9 cellular contexts compared by ENCODE assay signal in the genomic region with DNA sequence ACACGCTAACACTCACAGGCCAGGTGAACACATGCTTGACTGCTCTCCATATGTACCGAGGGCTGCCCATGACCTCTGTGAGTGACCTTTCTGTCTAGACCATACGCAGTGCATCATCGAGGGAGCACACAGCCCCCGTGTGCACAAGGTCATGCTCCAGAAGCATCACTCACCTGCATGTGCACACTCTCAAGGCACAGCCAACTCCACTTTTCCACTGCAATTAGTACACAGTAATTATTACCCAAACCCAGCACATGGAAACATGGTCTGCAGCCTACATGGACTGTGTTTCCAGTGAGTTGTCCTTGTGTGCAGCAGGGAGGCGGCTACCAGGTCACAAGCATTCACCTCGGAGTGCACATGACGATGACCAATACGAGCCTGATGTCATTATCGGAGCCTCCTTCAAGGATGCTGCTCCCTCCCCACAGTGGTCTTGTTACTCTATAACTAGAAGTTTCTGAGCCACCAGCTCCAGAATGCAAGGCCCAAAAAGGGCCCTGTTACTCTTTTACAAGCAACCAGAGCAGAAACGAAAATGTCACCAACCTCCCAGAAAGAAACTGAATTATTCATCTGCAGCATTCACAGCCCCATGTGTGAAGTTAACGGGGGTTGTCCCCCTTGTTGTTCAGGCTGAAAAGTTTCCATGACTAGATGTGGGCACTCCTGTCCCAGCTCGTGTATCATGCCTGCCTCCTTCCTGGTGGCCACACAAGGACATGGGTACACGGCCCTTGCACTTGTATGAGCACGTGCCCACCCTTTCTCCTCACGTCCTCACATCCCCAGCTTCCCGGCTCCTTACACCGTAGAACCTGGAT. TPM values are rescaled to one million over a fixed set of nuclear protein-coding genes. Genes with fewer than 3 reads are reported as not detected.
A peak's percentile ranks its signal among the peaks of the same experiment; 100 is the strongest.
DNase-seq lines count a peak whose midpoint lies in the region; ATAC-seq lines count a peak whose summit lies in the region.
"Had no signal": no experiment of that assay in that cellular context is flagged by ENCODE, and none has a peak within 500 bp of the region (broad histone marks: within the 10 kb centered on the region; RNA-seq: fewer than 3 reads in every experiment).

No MANE protein-coding gene starts in this region.

- peak; percentile 75 for DNase-seq in activated T-cell treated with anti-CD3 and anti-CD28 coated beads, Interleukin-2, amount 50 U/mL, for 48 hours
- DNase-seq in stimulated activated CD4-positive, alpha-beta T cell treated with anti-CD3 and anti-CD28 coated beads, Interleukin-4, amount 100 ng/mL, for 1 hour: peak; percentile 50
- DNase-seq in SKM-1 treated with dmso at 0.1 percent for 144 hours (lab: John Stamatoyannopoulos, UW; ENCODE audit: unreplicated experiment): no peak
- no peak for DNase-seq in NCI-H2196 treated with DMSO at 0.1 percent for 48 hours (lab: John Stamatoyannopoulos, UW; ENCODE audit: unreplicated experiment)
- no peak for DNase-seq in mucosa of gallbladder (ENCODE audit: low spot score)
- DNase-seq in G401 (ENCODE audit: low spot score): no peak

- peak; percentile 59 for ATAC-seq in GM19023 (IDR thresholded peaks at IDR 0.05; ENCODE audit: unreplicated experiment)
- peak; percentile 58 for ATAC-seq in HG02970 (IDR thresholded peaks at IDR 0.05; ENCODE audit: low FRiP score, unreplicated experiment)
- ATAC-seq: K562 had no signal

- in situ Hi-C loops in G401 (cut with HindIII; ENCODE audit: low sequenced_read_pairs): no loop called here

RNA-seq across cellular contexts. Expression of gene SEMA4D, which starts 31.2 kb away (rescaled TPM):
- 66.2 TPM for total RNA-seq in mucosa of gallbladder
- total RNA-seq in G401 (2014; rRNA removed; shearing (Covaris generic)): 2.2 and 2.3 TPM in 2 replicates

Comparison
In these comparisons a context has a peak if more than half of its experiments do, and no peak if none do; other contexts are left out.
1. DNase-seq: peak in activated T-cell treated with anti-CD3 and anti-CD28 coated beads, Interleukin-2, amount 50 U/mL, for 48 hours (2 of 2) and stimulated activated CD4-positive, alpha-beta T cell treated with anti-CD3 and anti-CD28 coated beads, Interleukin-4, amount 100 ng/mL, for 1 hour (single experiment); none in SKM-1 treated with dmso at 0.1 percent for 144 hours (single experiment), NCI-H2196 treated with DMSO at 0.1 percent for 48 hours (single experiment), mucosa of gallbladder (single experiment) and G401 (single experiment).
2. RNA of gene SEMA4D, which starts 31.2 kb away (total RNA-seq): 66.2 TPM in mucosa of gallbladder (single experiment); 2.2 to 2.3 TPM in G401; every median in the first group is over 10 times any median in the second.